In the genomic region with DNA sequence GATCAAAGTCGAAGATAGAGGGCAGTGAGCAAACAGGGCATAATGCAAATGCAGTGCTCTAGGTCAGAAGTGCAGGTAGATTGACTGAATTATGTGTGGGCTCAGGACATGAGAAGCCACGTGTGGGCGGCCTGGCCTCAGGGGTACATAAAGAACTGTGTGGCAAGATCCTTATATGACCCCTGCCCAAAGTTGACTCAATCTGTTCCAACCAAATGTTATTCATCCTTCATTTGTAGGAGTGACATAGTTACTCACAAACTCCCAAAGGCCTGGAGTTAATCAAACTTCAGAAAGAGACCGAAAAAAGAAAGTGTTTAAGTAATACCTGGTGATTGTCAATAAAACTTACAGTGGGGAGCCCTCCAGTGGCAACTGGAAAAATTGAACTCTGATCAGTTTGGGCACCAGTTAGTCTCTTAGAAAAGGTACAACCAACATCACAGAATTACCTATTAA, we compare ENCODE assay signal across 9 cellular contexts.
DNase-seq lines count a peak whose midpoint lies in the region; ATAC-seq and TF ChIP-seq lines count a peak whose summit lies in the region.
"Had no signal": no experiment of that assay in that cellular context is flagged by ENCODE, and none has a peak within 500 bp of the region (broad histone marks: within the 10 kb centered on the region; RNA-seq: fewer than 3 reads in every experiment).

No MANE protein-coding gene starts in this region.

- no peak overlapping the region for H3K4me3 Mint-ChIP-seq in natural killer cell treated with Interleukin-12 subunit alpha and Interleukin-12 subunit beta and Interleukin-15 and Interleukin-18, amount 100 ng/mL, for 72 hours
- H3K4me3 Mint-ChIP-seq in naive thymus-derived CD8-positive, alpha-beta T cell: no peak overlapping the region

- ATAC-seq in GM18502 (IDR thresholded peaks at IDR 0.05; ENCODE audit: poor library complexity, unreplicated experiment) (peak; percentile 58), GM21360 (IDR thresholded peaks at IDR 0.05; ENCODE audit: unreplicated experiment) (no peak)
- ATAC-seq in natural killer cell treated with Interleukin-12 subunit alpha and Interleukin-12 subunit beta and Interleukin-15 and Interleukin-18, amount 100 ng/mL, for 72 hours: no peak
- ATAC-seq in naive thymus-derived CD8-positive, alpha-beta T cell: no peak

- no peak overlapping the region for H3K4me3 ChIP-seq in foreskin fibroblast (ENCODE audit: low read depth in 1 of 2, low read length in 2 of 2)
- H3K4me3 ChIP-seq: thoracic aorta had no signal

- POLR2A ChIA-PET in naive thymus-derived CD8-positive, alpha-beta T cell (lab: Charles Lee): no interaction called here

- H3K9me3 Mint-ChIP-seq in natural killer cell treated with Interleukin-12 subunit alpha and Interleukin-12 subunit beta and Interleukin-15 and Interleukin-18, amount 100 ng/mL, for 72 hours: no peaks in the 10 kb centered on the region
- H3K9me3 Mint-ChIP-seq in naive thymus-derived CD8-positive, alpha-beta T cell: peaks cover 0 to 5% (median 0%) of the 10 kb centered on the region in 9 donors

- H3K27me3 Mint-ChIP-seq in natural killer cell treated with Interleukin-12 subunit alpha and Interleukin-12 subunit beta and Interleukin-15 and Interleukin-18, amount 100 ng/mL, for 72 hours: peaks cover 2 to 7% of the 10 kb centered on the region in 2 donors
- peaks cover 0 to 7% (median 4%) of the 10 kb centered on the region in 5 donors for H3K27me3 Mint-ChIP-seq in naive thymus-derived CD8-positive, alpha-beta T cell

- no peaks in the 10 kb centered on the region for H3K36me3 Mint-ChIP-seq in natural killer cell treated with Interleukin-12 subunit alpha and Interleukin-12 subunit beta and Interleukin-15 and Interleukin-18, amount 100 ng/mL, for 72 hours
- no peaks in the 10 kb centered on the region for H3K36me3 Mint-ChIP-seq in naive thymus-derived CD8-positive, alpha-beta T cell

- no peak overlapping the region for H3K27ac Mint-ChIP-seq in natural killer cell treated with Interleukin-12 subunit alpha and Interleukin-12 subunit beta and Interleukin-15 and Interleukin-18, amount 100 ng/mL, for 72 hours
- no peak overlapping the region for H3K27ac Mint-ChIP-seq in naive thymus-derived CD8-positive, alpha-beta T cell

- TF ChIP-seq CTCF in foreskin fibroblast (IDR thresholded peaks at IDR 0.05; ENCODE audit: low read depth, low read length): peak; percentile 51

- H3K4me1 Mint-ChIP-seq in natural killer cell treated with Interleukin-12 subunit alpha and Interleukin-12 subunit beta and Interleukin-15 and Interleukin-18, amount 100 ng/mL, for 72 hours (ENCODE audit: low read depth in 2 of 2): no peaks in the 10 kb centered on the region
- no peaks in the 10 kb centered on the region for H3K4me1 Mint-ChIP-seq in naive thymus-derived CD8-positive, alpha-beta T cell

- DNase-seq in AG20443 (ENCODE audit: low spot score) (peak; percentile 54), RKO (ENCODE audit: low spot score) (peak; percentile 37), foreskin fibroblast (peak; percentile 46 to 80)
- DNase-seq in stimulated activated CD8-positive, alpha-beta memory T cell treated with anti-CD3 and anti-CD28 coated beads, Interleukin-7, amount 100 ng/mL, for 48 hours (ENCODE audit: extremely low read depth in 1 of 2, low read depth in 1 of 2): peak; percentile 1 to 13
- DNase-seq in natural killer cell treated with Interleukin-12 subunit alpha and Interleukin-12 subunit beta and Interleukin-15 and Interleukin-18, amount 100 ng/mL, for 72 hours (ENCODE audit: low spot score): no peak
- no peak for DNase-seq in naive thymus-derived CD8-positive, alpha-beta T cell

Comparison
In these comparisons a context has a peak if more than half of its experiments do, and no peak if none do; other contexts are left out.
1. DNase-seq: peak in AG20443 (single experiment), RKO (single experiment), foreskin fibroblast (2 of 2) and stimulated activated CD8-positive, alpha-beta memory T cell treated with anti-CD3 and anti-CD28 coated beads, Interleukin-7, amount 100 ng/mL, for 48 hours (2 of 2); none in natural killer cell treated with Interleukin-12 subunit alpha and Interleukin-12 subunit beta and Interleukin-15 and Interleukin-18, amount 100 ng/mL, for 72 hours (single experiment) and naive thymus-derived CD8-positive, alpha-beta T cell (0 of 10).